ENCODE assay signal across 14 cellular contexts in genomic region chr4:139633195-139633594, GRCh38. TPM values are rescaled to one million over a fixed set of nuclear protein-coding genes. Genes with fewer than 3 reads are reported as not detected.
DNase-seq lines count a peak whose midpoint lies in the region; ATAC-seq and TF ChIP-seq lines count a peak whose summit lies in the region.
"Had no signal": no experiment of that assay in that cellular context is flagged by ENCODE, and none has a peak within 500 bp of the region (broad histone marks: within the 10 kb centered on the region; RNA-seq: fewer than 3 reads in every experiment).

No MANE protein-coding gene starts in this region.

- H2AFZ ChIP-seq in MM.1S (ENCODE audit: low read length), result no peak overlapping the region

- DNase-seq in DMS53 (lab: John Stamatoyannopoulos, UW) (peak; percentile 38), DMS53 treated with DMSO at 0.1 percent for 48 hours (lab: John Stamatoyannopoulos, UW; ENCODE audit: unreplicated experiment) (no peak), glomerular visceral epithelial cell (ENCODE audit: extremely low spot score) (peak; percentile 15), uterus (no peak), aorta (no peak), GM10266 (ENCODE audit: extremely low spot score) (no peak), MM.1S (no peak)
- DNase-seq: activated CD4-positive, alpha-beta memory T cell treated with anti-CD3 and anti-CD28 coated beads, Interleukin-2, amount 10 ng/mL, durations not matched to agents 7 days and 5 days; activated effector memory CD4-positive, alpha-beta T cell treated with anti-CD3 and anti-CD28 coated beads, Interleukin-2, amount 50 U/mL, for 16 hours; CD4-positive, alpha-beta memory T cell; KBM-7; NCI-H187 had no signal

- no peak overlapping the region for H3K4me2 ChIP-seq in MM.1S (ENCODE audit: low read depth, low read length)

- H3K27me3 ChIP-seq in mucosa of rectum (ENCODE audit: control insufficient read depth in 2 of 2, insufficient read depth in 2 of 2, low read length in 2 of 2), result no peaks in the 10 kb centered on the region
- H3K27me3 ChIP-seq in uterus, result no peaks in the 10 kb centered on the region
- H3K27me3 ChIP-seq in aorta (ENCODE audit: control insufficient read depth in 1 of 2, insufficient read depth in 2 of 2, low read length in 1 of 2), result no peaks in the 10 kb centered on the region
- H3K27me3 ChIP-seq in MM.1S (replicated peaks; ENCODE audit: insufficient read depth, low read length), result no peaks in the 10 kb centered on the region

- H3K4me3 ChIP-seq in mucosa of rectum (ENCODE audit: low read length in 2 of 2), result peak overlapping the region; percentile 10 to 58
- H3K4me3 ChIP-seq in uterus, result peak overlapping the region; percentile 10 to 24
- no peak overlapping the region for H3K4me3 ChIP-seq in aorta (ENCODE audit: low read length in 2 of 2)
- H3K4me3 ChIP-seq in MM.1S (ENCODE audit: low read length), result no peak overlapping the region

- H3K9ac ChIP-seq in mucosa of rectum (ENCODE audit: low read depth in 1 of 2, low read length in 2 of 2) (no peak overlapping the region), MM.1S (ENCODE audit: low read length) (no peak overlapping the region)

- ATAC-seq in aorta (ENCODE audit: low FRiP score), result no peak

- no peak for TF ChIP-seq POLR2A in uterus (IDR thresholded peaks at IDR 0.05)

- 55 to 61% methylated on average over 17 of the region's 17 CpGs for WGBS in aorta, 2 donors

- TF ChIP-seq CTCF in uterus (IDR thresholded peaks at IDR 0.05) (no peak), GM10266 (IDR thresholded peaks at IDR 0.05; ENCODE audit: control insufficient read depth, insufficient read depth, low read depth, missing control alignments) (no peak), MM.1S (IDR thresholded peaks at IDR 0.05; ENCODE audit: low read length) (no peak)

- H3K9me2 ChIP-seq in MM.1S (replicated peaks; ENCODE audit: insufficient read depth, low read length), result no peaks in the 10 kb centered on the region

- peaks cover 0 to 2% of the 10 kb centered on the region in 2 donors for H3K4me1 ChIP-seq in mucosa of rectum (ENCODE audit: control insufficient read depth in 2 of 2, insufficient read depth in 2 of 2, low read length in 2 of 2)
- H3K4me1 ChIP-seq in uterus, result no peaks in the 10 kb centered on the region
- no peaks in the 10 kb centered on the region for H3K4me1 ChIP-seq in aorta (ENCODE audit: control insufficient read depth in 1 of 2, insufficient read depth in 2 of 2, low read length in 2 of 2)
- no peaks in the 10 kb centered on the region for H3K4me1 ChIP-seq in MM.1S (ENCODE audit: low read length)

- intact Hi-C loops in uterus (cut with DNase I; ENCODE audit: low total_unique reads), result loop anchor here (10.0 kb wide), 1 partner anchor 138 kb away; no protein-coding TSS in a partner anchor
- intact Hi-C loops in aorta (cut with DNase I), result loop anchor here (1.0 to 10.0 kb wide), 4 partner anchors 29 to 218 kb away; no protein-coding TSS in a partner anchor

- no peaks in the 10 kb centered on the region for H3K36me3 ChIP-seq in mucosa of rectum (ENCODE audit: control insufficient read depth in 2 of 2, insufficient read depth in 2 of 2, low read length in 2 of 2)
- no peaks in the 10 kb centered on the region for H3K36me3 ChIP-seq in uterus
- no peaks in the 10 kb centered on the region for H3K36me3 ChIP-seq in aorta (ENCODE audit: control insufficient read depth in 1 of 2, insufficient read depth in 2 of 2, low read length in 1 of 2)
- no peaks in the 10 kb centered on the region for H3K36me3 ChIP-seq in MM.1S (replicated peaks; ENCODE audit: insufficient read depth, low read length)

- H3K79me2 ChIP-seq in MM.1S (ENCODE audit: low read length), result no peaks in the 10 kb centered on the region

- H4K20me1 ChIP-seq in MM.1S (ENCODE audit: insufficient read depth, low read length), result no peaks in the 10 kb centered on the region

- H3F3A ChIP-seq in MM.1S (ENCODE audit: insufficient read depth, low read length), result no peaks in the 10 kb centered on the region

- peaks cover 0 to 2% of the 10 kb centered on the region in 2 donors for H3K9me3 ChIP-seq in mucosa of rectum (ENCODE audit: control insufficient read depth in 2 of 2, low read length in 2 of 2)
- H3K9me3 ChIP-seq in uterus, result no peaks in the 10 kb centered on the region
- H3K9me3 ChIP-seq in aorta (ENCODE audit: control insufficient read depth, low read length), result no peaks in the 10 kb centered on the region
- H3K9me3 ChIP-seq in MM.1S (replicated peaks; ENCODE audit: insufficient read depth, low read length), result no peaks in the 10 kb centered on the region

- H3K27ac ChIP-seq in mucosa of rectum (ENCODE audit: low read depth in 2 of 2, low read length in 2 of 2) (no peak overlapping the region), uterus (no peak overlapping the region), aorta (ENCODE audit: low read depth in 1 of 2, low read length in 2 of 2) (no peak overlapping the region), MM.1S (ENCODE audit: low read length) (no peak overlapping the region)
- H3K27ac ChIP-seq: 22Rv1 had no signal

RNA-seq across cellular contexts. Expression of gene MGST2, which starts 32.4 kb away (rescaled TPM):
- total RNA-seq in uterus, result 100 to 1,000 TPM in 1 of 4 donors, 10 to 100 TPM in 3; 19.4 to 141 (median 40.7) TPM
- total RNA-seq in aorta, result 10 to 100 TPM; 41.3 to 48.7 TPM
- 10 to 100 TPM; 36.0 to 48.0 TPM for polyA plus RNA-seq in aorta

Comparison
In these comparisons a context has a peak if more than half of its experiments do, and no peak if none do; other contexts are left out.
1. DNase-seq: peak in DMS53 (single experiment) and glomerular visceral epithelial cell (single experiment); none in DMS53 treated with DMSO at 0.1 percent for 48 hours (single experiment), uterus (0 of 2), aorta (0 of 2), GM10266 (single experiment) and MM.1S (single experiment).
2. H3K4me3 ChIP-seq: peak in mucosa of rectum (2 of 2) and uterus (2 of 2); none in aorta (0 of 2) and MM.1S (single experiment).